17 cellular contexts compared by ENCODE assay signal in the genomic region with DNA sequence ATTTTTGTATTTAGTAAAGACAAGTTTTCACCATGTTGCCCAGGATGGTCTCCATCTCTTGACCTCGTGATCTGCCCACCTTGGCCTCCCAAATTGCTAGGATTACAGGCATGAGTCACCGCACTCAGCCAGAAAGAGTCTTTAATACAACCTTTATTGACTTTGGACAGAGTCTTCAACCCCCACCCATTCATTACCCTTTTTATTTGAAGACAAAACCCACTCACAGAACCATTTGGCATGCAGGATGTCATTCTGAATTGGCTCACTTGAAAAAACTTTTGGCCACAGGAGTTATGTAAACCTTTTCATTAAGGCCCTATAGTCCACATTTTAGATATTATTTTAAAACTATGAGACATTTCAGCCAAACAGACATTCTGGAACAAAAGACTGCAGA.
DNase-seq lines count a peak whose midpoint lies in the region; ATAC-seq and TF ChIP-seq lines count a peak whose summit lies in the region.
"Had no signal": no experiment of that assay in that cellular context is flagged by ENCODE, and none has a peak within 500 bp of the region (broad histone marks: within the 10 kb centered on the region; RNA-seq: fewer than 3 reads in every experiment).

No MANE protein-coding gene starts in this region.

- no peaks in the 10 kb centered on the region for H3K36me3 Mint-ChIP-seq in activated naive CD4-positive, alpha-beta T cell treated with anti-CD3 and anti-CD28 coated beads, Interleukin-2, amount 10 ng/mL, durations not matched to agents 7 days and 5 days
- H3K36me3 Mint-ChIP-seq: CD14-positive monocyte, IgD-negative memory B cell had no signal

- H3K27me3 Mint-ChIP-seq in activated naive CD4-positive, alpha-beta T cell treated with anti-CD3 and anti-CD28 coated beads, Interleukin-2, amount 10 ng/mL, durations not matched to agents 7 days and 5 days = no peaks in the 10 kb centered on the region
- H3K27me3 Mint-ChIP-seq: IgD-negative memory B cell, T-helper 17 cell had no signal

- peaks cover 8% of the 10 kb centered on the region for H3F3A ChIP-seq in MM.1S (ENCODE audit: insufficient read depth, low read length)

- H3K27me3 ChIP-seq in MM.1S (replicated peaks; ENCODE audit: insufficient read depth, low read length) = no peaks in the 10 kb centered on the region

- no peak overlapping the region for H3K9ac ChIP-seq in MM.1S (ENCODE audit: low read length)

- POLR2A ChIA-PET in HEK293 (lab: Yijun Ruan, JAX) = no interaction called here

- no peaks in the 10 kb centered on the region for H3K79me2 ChIP-seq in MM.1S (ENCODE audit: low read length)

- no peak overlapping the region for H3K27ac Mint-ChIP-seq in activated naive CD4-positive, alpha-beta T cell treated with anti-CD3 and anti-CD28 coated beads, Interleukin-2, amount 10 ng/mL, durations not matched to agents 7 days and 5 days
- H3K27ac Mint-ChIP-seq: CD14-positive monocyte, IgD-negative memory B cell, T-helper 17 cell had no signal

- H3K4me3 ChIP-seq in HEK293 (ENCODE audit: low read depth, low read length) (no peak overlapping the region), MM.1S (ENCODE audit: low read length) (no peak overlapping the region), astrocyte of the cerebellum (ENCODE audit: low read depth, low read length) (no peak overlapping the region), fibroblast of the aortic adventitia (ENCODE audit: low read depth, low read length) (no peak overlapping the region)

- CTCF ChIA-PET in HEK293 (lab: Yijun Ruan, JAX) = no interaction called here
- CTCF ChIA-PET in activated naive CD4-positive, alpha-beta T cell treated with anti-CD3 and anti-CD28 coated beads, Interleukin-2, amount 10 ng/mL, durations not matched to agents 7 days and 5 days (lab: Charles Lee) = no interaction called here

- in situ Hi-C loops in astrocyte of the cerebellum (cut with HindIII; ENCODE audit: low sequenced_read_pairs) = no loop called here

- H3K4me3 Mint-ChIP-seq in activated naive CD4-positive, alpha-beta T cell treated with anti-CD3 and anti-CD28 coated beads, Interleukin-2, amount 10 ng/mL, durations not matched to agents 7 days and 5 days = no peak overlapping the region
- H3K4me3 Mint-ChIP-seq: CD14-positive monocyte, IgD-negative memory B cell, T-helper 17 cell had no signal

- no peaks in the 10 kb centered on the region for H3K9me3 Mint-ChIP-seq in activated naive CD4-positive, alpha-beta T cell treated with anti-CD3 and anti-CD28 coated beads, Interleukin-2, amount 10 ng/mL, durations not matched to agents 7 days and 5 days

- H3K9me2 ChIP-seq in MM.1S (replicated peaks; ENCODE audit: insufficient read depth, low read length) = no peaks in the 10 kb centered on the region

- no peaks in the 10 kb centered on the region for H3K4me1 Mint-ChIP-seq in activated naive CD4-positive, alpha-beta T cell treated with anti-CD3 and anti-CD28 coated beads, Interleukin-2, amount 10 ng/mL, durations not matched to agents 7 days and 5 days
- H3K4me1 Mint-ChIP-seq: CD14-positive monocyte, IgD-negative memory B cell, T-helper 17 cell had no signal

- H2AFZ ChIP-seq in MM.1S (ENCODE audit: low read length) = no peak overlapping the region

- H3K4me1 ChIP-seq in HEK293 (ENCODE audit: control insufficient read depth, insufficient read depth, low read length) = peaks cover 2% of the 10 kb centered on the region; the same call in 1 of the 2 replicates
- peaks cover 20% of the 10 kb centered on the region for H3K4me1 ChIP-seq in MM.1S (ENCODE audit: low read length)

- H3K36me3 ChIP-seq in HEK293 (ENCODE audit: control insufficient read depth in 2 of 2, insufficient read depth in 1 of 2, low read length in 2 of 2) (no peaks in the 10 kb centered on the region), MM.1S (replicated peaks; ENCODE audit: insufficient read depth, low read length) (no peaks in the 10 kb centered on the region)

- TF ChIP-seq CTCF in HEK293 (tag by site-specific recombination; IDR thresholded peaks at IDR 0.05) (no peak), MM.1S (IDR thresholded peaks at IDR 0.05; ENCODE audit: low read length) (no peak), astrocyte of the cerebellum (IDR thresholded peaks at IDR 0.05; ENCODE audit: low read depth, low read length, missing control alignments) (no peak), fibroblast of the aortic adventitia (IDR thresholded peaks at IDR 0.05; ENCODE audit: insufficient read depth, low read length) (no peak)

- H3K27ac ChIP-seq in HEK293 (ENCODE audit: extremely low read depth, low read depth, low read length) (no peak overlapping the region), MM.1S (ENCODE audit: low read length) (peak overlapping the region; percentile 14; the same call in 1 of the 2 replicates)

- peak overlapping the region; percentile 4; the same call in 1 of the 2 replicates for H3K4me2 ChIP-seq in MM.1S (ENCODE audit: low read depth, low read length)

- ATAC-seq in GM19463 (IDR thresholded peaks at IDR 0.05; ENCODE audit: unreplicated experiment) = no peak
- ATAC-seq: T-helper 17 cell had no signal

- H4K20me1 ChIP-seq in MM.1S (ENCODE audit: insufficient read depth, low read length) = no peaks in the 10 kb centered on the region

- H3K9me3 ChIP-seq in HEK293 (ENCODE audit: control insufficient read depth, insufficient read depth, low read depth, low read length) = no peaks in the 10 kb centered on the region
- no peaks in the 10 kb centered on the region for H3K9me3 ChIP-seq in MM.1S (replicated peaks; ENCODE audit: insufficient read depth, low read length)

- DNase-seq in MM.1S (no peak), astrocyte of the cerebellum (ENCODE audit: low read depth) (peak; percentile 8), fibroblast of the aortic adventitia (ENCODE audit: low read depth) (peak; percentile 73)
- DNase-seq in stimulated activated CD4-positive, alpha-beta T cell treated with anti-CD3 and anti-CD28 coated beads, Interleukin-12 subunit alpha, Interleukin-12 subunit beta, amount 100 ng/mL, for 4 hours = no peak
- no peak for DNase-seq in activated naive CD4-positive, alpha-beta T cell treated with anti-CD3 and anti-CD28 coated beads, Interleukin-2, amount 10 ng/mL, durations not matched to agents 7 days and 5 days
- DNase-seq: DMS79, H7, Karpas-422, NCI-H1694 treated with DMSO at 0.1 percent for 48 hours, NCI-H2107, NCI-H345, NCI-H524 treated with DMSO at 0.1 percent for 48 hours, T-helper 17 cell had no signal

TF ChIP-seq in HEK293, 187 proteins besides CTCF, POLR2A, EP300 and RAD21:
- peak; percentile 54; the same call in 1 of the 2 replicates for TF ChIP-seq EGR2 (tag by site-specific recombination; IDR thresholded peaks at IDR 0.05; ENCODE audit: low read depth)
- peak; percentile 25; the same call in 1 of the 2 replicates for TF ChIP-seq KLF1 (tag by site-specific recombination; IDR thresholded peaks at IDR 0.05)
- TF ChIP-seq, protein P1, sequence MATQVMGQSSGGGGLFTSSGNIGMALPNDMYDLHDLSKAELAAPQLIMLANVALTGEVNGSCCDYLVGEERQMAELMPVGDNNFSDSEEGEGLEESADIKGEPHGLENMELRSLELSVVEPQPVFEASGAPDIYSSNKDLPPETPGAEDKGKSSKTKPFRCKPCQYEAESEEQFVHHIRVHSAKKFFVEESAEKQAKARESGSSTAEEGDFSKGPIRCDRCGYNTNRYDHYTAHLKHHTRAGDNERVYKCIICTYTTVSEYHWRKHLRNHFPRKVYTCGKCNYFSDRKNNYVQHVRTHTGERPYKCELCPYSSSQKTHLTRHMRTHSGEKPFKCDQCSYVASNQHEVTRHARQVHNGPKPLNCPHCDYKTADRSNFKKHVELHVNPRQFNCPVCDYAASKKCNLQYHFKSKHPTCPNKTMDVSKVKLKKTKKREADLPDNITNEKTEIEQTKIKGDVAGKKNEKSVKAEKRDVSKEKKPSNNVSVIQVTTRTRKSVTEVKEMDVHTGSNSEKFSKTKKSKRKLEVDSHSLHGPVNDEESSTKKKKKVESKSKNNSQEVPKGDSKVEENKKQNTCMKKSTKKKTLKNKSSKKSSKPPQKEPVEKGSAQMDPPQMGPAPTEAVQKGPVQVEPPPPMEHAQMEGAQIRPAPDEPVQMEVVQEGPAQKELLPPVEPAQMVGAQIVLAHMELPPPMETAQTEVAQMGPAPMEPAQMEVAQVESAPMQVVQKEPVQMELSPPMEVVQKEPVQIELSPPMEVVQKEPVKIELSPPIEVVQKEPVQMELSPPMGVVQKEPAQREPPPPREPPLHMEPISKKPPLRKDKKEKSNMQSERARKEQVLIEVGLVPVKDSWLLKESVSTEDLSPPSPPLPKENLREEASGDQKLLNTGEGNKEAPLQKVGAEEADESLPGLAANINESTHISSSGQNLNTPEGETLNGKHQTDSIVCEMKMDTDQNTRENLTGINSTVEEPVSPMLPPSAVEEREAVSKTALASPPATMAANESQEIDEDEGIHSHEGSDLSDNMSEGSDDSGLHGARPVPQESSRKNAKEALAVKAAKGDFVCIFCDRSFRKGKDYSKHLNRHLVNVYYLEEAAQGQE (tag by site-specific recombination; IDR thresholded peaks at IDR 0.05) = peak; percentile 69; the same call in 1 of the 2 replicates
- no peak for TF ChIP-seq ZNF558 (tag by site-specific recombination; IDR thresholded peaks at IDR 0.05)
- no peak for TF ChIP-seq ZNF529 (tag by site-specific recombination; IDR thresholded peaks at IDR 0.05; ENCODE audit: insufficient replicate concordance)
- no peak for TF ChIP-seq KLF9 (tag by site-specific recombination; IDR thresholded peaks at IDR 0.05; ENCODE audit: low read depth)
- TF ChIP-seq ZFHX2 (tag by site-specific recombination; conservative IDR thresholded peaks at IDR 0.05) = peak; percentile 51
- TF ChIP-seq ZNF24 (tag by site-specific recombination; IDR thresholded peaks at IDR 0.05) = no peak

Comparison
In these comparisons a context has a peak if more than half of its experiments do, and no peak if none do; other contexts are left out.
1. DNase-seq: peak in astrocyte of the cerebellum (single experiment) and fibroblast of the aortic adventitia (single experiment); none in MM.1S (single experiment), stimulated activated CD4-positive, alpha-beta T cell treated with anti-CD3 and anti-CD28 coated beads, Interleukin-12 subunit alpha, Interleukin-12 subunit beta, amount 100 ng/mL, for 4 hours (single experiment) and activated naive CD4-positive, alpha-beta T cell treated with anti-CD3 and anti-CD28 coated beads, Interleukin-2, amount 10 ng/mL, durations not matched to agents 7 days and 5 days (single experiment).